In the genomic region with DNA sequence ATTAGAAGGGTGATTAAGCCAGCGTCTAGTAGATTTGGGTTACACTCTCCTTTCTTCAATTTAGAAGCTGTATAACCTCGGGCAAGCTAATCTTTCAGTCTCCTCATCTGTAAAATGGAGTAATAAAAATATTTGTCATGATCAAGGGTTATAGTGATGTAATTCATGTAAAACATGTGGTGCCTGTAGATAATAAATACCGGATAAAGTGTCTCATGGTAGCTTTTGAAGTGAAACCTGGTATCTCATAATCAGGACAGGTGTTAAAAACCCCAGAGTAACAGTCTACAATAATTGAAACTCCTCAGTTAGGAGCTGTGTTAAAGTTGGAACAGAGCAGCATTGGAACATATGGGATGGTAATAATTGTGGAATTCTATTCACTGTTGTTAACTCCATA, we compare ENCODE assay signal across 8 cellular contexts. TPM values are rescaled to one million over a fixed set of nuclear protein-coding genes. Genes with fewer than 3 reads are reported as not detected.
A peak's percentile ranks its signal among the peaks of the same experiment; 100 is the strongest.
DNase-seq lines count a peak whose midpoint lies in the region; ATAC-seq and TF ChIP-seq lines count a peak whose summit lies in the region.

No MANE protein-coding gene starts in this region.

- H3K27me3 Mint-ChIP-seq in activated naive CD8-positive, alpha-beta T cell treated with anti-CD3 and anti-CD28 coated beads, Interleukin-2, amount 50 U/mL, for 24 hours = peaks cover 9% of the 10 kb centered on the region
- H3K27me3 Mint-ChIP-seq in progenitor cell of endocrine pancreas = no peaks in the 10 kb centered on the region

- peak overlapping the region; percentile 94 for H3K4me3 Mint-ChIP-seq in activated naive CD8-positive, alpha-beta T cell treated with anti-CD3 and anti-CD28 coated beads, Interleukin-2, amount 50 U/mL, for 24 hours
- H3K4me3 Mint-ChIP-seq in progenitor cell of endocrine pancreas (ENCODE audit: low read depth) = no peak overlapping the region

- no peak for TF ChIP-seq CTCF in progenitor cell of endocrine pancreas (IDR thresholded peaks at IDR 0.05; ENCODE audit: unreplicated experiment)

- H3K9me3 Mint-ChIP-seq in activated naive CD8-positive, alpha-beta T cell treated with anti-CD3 and anti-CD28 coated beads, Interleukin-2, amount 50 U/mL, for 24 hours = no peaks in the 10 kb centered on the region
- no peaks in the 10 kb centered on the region for H3K9me3 Mint-ChIP-seq in progenitor cell of endocrine pancreas (ENCODE audit: low read depth)

- H3K27ac Mint-ChIP-seq in activated naive CD8-positive, alpha-beta T cell treated with anti-CD3 and anti-CD28 coated beads, Interleukin-2, amount 50 U/mL, for 24 hours = peak overlapping the region; percentile 99
- peak overlapping the region; percentile 99 for H3K27ac Mint-ChIP-seq in progenitor cell of endocrine pancreas

- H3K4me1 Mint-ChIP-seq in activated naive CD8-positive, alpha-beta T cell treated with anti-CD3 and anti-CD28 coated beads, Interleukin-2, amount 50 U/mL, for 24 hours = peaks cover 33% of the 10 kb centered on the region
- peaks cover 18% of the 10 kb centered on the region for H3K4me1 Mint-ChIP-seq in progenitor cell of endocrine pancreas (ENCODE audit: low read depth)

- DNase-seq in activated CD4-positive, CD25-positive, alpha-beta regulatory T cell (lab: John Stamatoyannopoulos, UW) = no peak
- DNase-seq in LoVo (ENCODE audit: low spot score) = peak; percentile 36
- no peak for DNase-seq in activated naive CD8-positive, alpha-beta T cell treated with anti-CD3 and anti-CD28 coated beads, Interleukin-2, amount 50 U/mL, for 24 hours
- no peak for DNase-seq in progenitor cell of endocrine pancreas (ENCODE audit: low spot score, unreplicated experiment)
- DNase-seq in HPDE6-E6E7 (ENCODE audit: extremely low spot score) = no peak
- no peak for DNase-seq in NCI-H1048 (lab: John Stamatoyannopoulos, UW)

- H3K36me3 Mint-ChIP-seq in activated naive CD8-positive, alpha-beta T cell treated with anti-CD3 and anti-CD28 coated beads, Interleukin-2, amount 50 U/mL, for 24 hours (ENCODE audit: low read depth) = peaks cover 5% of the 10 kb centered on the region
- H3K36me3 Mint-ChIP-seq in progenitor cell of endocrine pancreas (ENCODE audit: insufficient read depth) = peaks cover 4% of the 10 kb centered on the region

- peak; percentile 36 to 42 for ATAC-seq in activated CD4-positive, CD25-positive, alpha-beta regulatory T cell treated with anti-CD3 and anti-CD28 coated beads, Interleukin-2, amount 50 U/mL, for 24 hours
- ATAC-seq in activated naive CD8-positive, alpha-beta T cell treated with anti-CD3 and anti-CD28 coated beads, Interleukin-2, amount 50 U/mL, for 24 hours = no peak
- no peak for ATAC-seq in HG02571 (IDR thresholded peaks at IDR 0.05; ENCODE audit: unreplicated experiment)

RNA-seq across cellular contexts. Expression of gene KNL1, which starts 0.9 kb away (rescaled TPM):
- total RNA-seq in progenitor cell of endocrine pancreas = 11.7 and 12.1 TPM in 2 replicates

RNA-seq across cellular contexts. Expression of gene RPUSD2, which starts 24.0 kb away (rescaled TPM):
- total RNA-seq in progenitor cell of endocrine pancreas = 11.5 and 13.2 TPM in 2 replicates

RNA-seq across cellular contexts. Expression of gene CCDC32, which starts 28.3 kb away (rescaled TPM):
- 21.7 and 22.2 TPM in 2 replicates for total RNA-seq in progenitor cell of endocrine pancreas

Comparison
In these comparisons a context has a peak if more than half of its experiments do, and no peak if none do; other contexts are left out.
1. ATAC-seq: peak in activated CD4-positive, CD25-positive, alpha-beta regulatory T cell treated with anti-CD3 and anti-CD28 coated beads, Interleukin-2, amount 50 U/mL, for 24 hours (2 of 2); none in activated naive CD8-positive, alpha-beta T cell treated with anti-CD3 and anti-CD28 coated beads, Interleukin-2, amount 50 U/mL, for 24 hours (single experiment) and HG02571 (single experiment).